10 cellular contexts compared by ENCODE assay signal in genomic region chr7:27167170-27167505, GRCh38. TPM values are rescaled to one million over a fixed set of nuclear protein-coding genes. Genes with fewer than 3 reads are reported as not detected.
A peak's percentile ranks its signal among the peaks of the same experiment; 100 is the strongest.
DNase-seq lines count a peak whose midpoint lies in the region; ATAC-seq and TF ChIP-seq lines count a peak whose summit lies in the region.
"Had no signal": no experiment of that assay in that cellular context is flagged by ENCODE, and none has a peak within 500 bp of the region (broad histone marks: within the 10 kb centered on the region; RNA-seq: fewer than 3 reads in every experiment).

No MANE protein-coding gene starts in this region.

- H3K4me3 ChIP-seq in AG04449 (ENCODE audit: low read depth, low read length) (peak overlapping the region; percentile 75), muscle layer of colon (ENCODE audit: low read depth in 1 of 2, low read length in 2 of 2) (peak overlapping the region; percentile 74 to 96)

- ATAC-seq in activated T-cell treated with anti-CD3 and anti-CD28 coated beads, Interleukin-2, amount 50 U/mL, for 72 hours (replicated peaks in 1 of 2) = no peak
- ATAC-seq in HG03342 (IDR thresholded peaks at IDR 0.05; ENCODE audit: unreplicated experiment) = no peak

- peaks cover 36% of the 10 kb centered on the region for H3K4me1 Mint-ChIP-seq in activated T-cell treated with anti-CD3 and anti-CD28 coated beads, Interleukin-2, amount 50 U/mL, for 72 hours (ENCODE audit: low read depth)
- peaks cover 4% of the 10 kb centered on the region for H3K4me1 Mint-ChIP-seq in progenitor cell of endocrine pancreas (ENCODE audit: low read depth)

- no peaks in the 10 kb centered on the region for H3K9me3 ChIP-seq in muscle layer of colon (ENCODE audit: low read length)

- H3K4me1 ChIP-seq in muscle layer of colon (ENCODE audit: insufficient read depth, low read length) = no peaks in the 10 kb centered on the region

- no peaks in the 10 kb centered on the region for H3K9me3 Mint-ChIP-seq in activated T-cell treated with anti-CD3 and anti-CD28 coated beads, Interleukin-2, amount 50 U/mL, for 72 hours
- no peaks in the 10 kb centered on the region for H3K9me3 Mint-ChIP-seq in progenitor cell of endocrine pancreas (ENCODE audit: low read depth)

- peak overlapping the region in 1 of 2 donors; percentile 47 for H3K4me3 Mint-ChIP-seq in activated T-cell treated with anti-CD3 and anti-CD28 coated beads, Interleukin-2, amount 50 U/mL, for 72 hours
- no peak overlapping the region for H3K4me3 Mint-ChIP-seq in progenitor cell of endocrine pancreas (ENCODE audit: low read depth)

- DNase-seq in AG04449 (ENCODE audit: low read depth, low spot score) (no peak), GF-D8 (lab: John Stamatoyannopoulos, UW) (peak; percentile 90), nucleus accumbens (lab: John Stamatoyannopoulos, UW) (no peak), SW 1271 (lab: John Stamatoyannopoulos, UW) (no peak), progenitor cell of endocrine pancreas (ENCODE audit: low spot score, unreplicated experiment) (no peak)
- no peak for DNase-seq in activated T-cell treated with anti-CD3 and anti-CD28 coated beads, Interleukin-2, amount 50 U/mL, for 72 hours
- DNase-seq: hippocampal formation, SHP77 had no signal

- peak overlapping the region; percentile 88 for H3K9ac ChIP-seq in muscle layer of colon (ENCODE audit: low read length)

- peak overlapping the region; percentile 100 for H3K27ac ChIP-seq in muscle layer of colon (ENCODE audit: low read depth, low read length)

- H3K36me3 ChIP-seq in muscle layer of colon (ENCODE audit: insufficient read depth, low read length) = peaks cover 7% of the 10 kb centered on the region

- peak overlapping the region; percentile 41 for H3K27ac Mint-ChIP-seq in activated T-cell treated with anti-CD3 and anti-CD28 coated beads, Interleukin-2, amount 50 U/mL, for 72 hours
- H3K27ac Mint-ChIP-seq in progenitor cell of endocrine pancreas = no peak overlapping the region

- H3K36me3 Mint-ChIP-seq in activated T-cell treated with anti-CD3 and anti-CD28 coated beads, Interleukin-2, amount 50 U/mL, for 72 hours (ENCODE audit: insufficient read depth in 2 of 2) = peaks cover 2 to 3% of the 10 kb centered on the region in 2 donors
- no peaks in the 10 kb centered on the region for H3K36me3 Mint-ChIP-seq in progenitor cell of endocrine pancreas (ENCODE audit: insufficient read depth)

- TF ChIP-seq CTCF in AG04449 (IDR thresholded peaks at IDR 0.05; ENCODE audit: insufficient read depth, low read length, missing control alignments) (no peak), progenitor cell of endocrine pancreas (IDR thresholded peaks at IDR 0.05; ENCODE audit: unreplicated experiment) (no peak)

- H3K27me3 ChIP-seq in muscle layer of colon (ENCODE audit: control insufficient read depth in 1 of 2, insufficient read depth in 2 of 2, low read length in 2 of 2) = peaks cover 0 to 21% of the 10 kb centered on the region in 2 donors

- POLR2A ChIA-PET in AG04449 (lab: Yijun Ruan, JAX) = interaction anchor here (2.4 kb wide), 1 partner anchor 9 kb away, joined by 13 read pairs; no protein-coding TSS in a partner anchor

- H3K27me3 Mint-ChIP-seq in activated T-cell treated with anti-CD3 and anti-CD28 coated beads, Interleukin-2, amount 50 U/mL, for 72 hours (ENCODE audit: low read depth) = peaks cover 81% of the 10 kb centered on the region
- H3K27me3 Mint-ChIP-seq in progenitor cell of endocrine pancreas = peaks cover 91% of the 10 kb centered on the region

- CTCF ChIA-PET in AG04449 (lab: Yijun Ruan, JAX) = interaction anchor here (0.7 to 5.3 kb wide), 2 partner anchors 12 to 17 kb away, joined by 3 to 48 read pairs; no protein-coding TSS in a partner anchor

RNA-seq across cellular contexts. Expression of gene HOXA9, which starts 1.8 kb away (rescaled TPM):
- total RNA-seq in activated T-cell treated with anti-CD3 and anti-CD28 coated beads, Interleukin-2, amount 50 U/mL, for 72 hours = not detected
- not detected in 2 replicates for total RNA-seq in progenitor cell of endocrine pancreas

RNA-seq across cellular contexts. Expression of gene HOXA10, which starts 7.0 kb away (rescaled TPM):
- under 1 TPM; 0.19 to 0.26 TPM for total RNA-seq in activated T-cell treated with anti-CD3 and anti-CD28 coated beads, Interleukin-2, amount 50 U/mL, for 72 hours
- total RNA-seq in progenitor cell of endocrine pancreas = not detected in 2 replicates

RNA-seq across cellular contexts. Expression of gene HOXA7, which starts 10.7 kb away (rescaled TPM):
- not detected for total RNA-seq in activated T-cell treated with anti-CD3 and anti-CD28 coated beads, Interleukin-2, amount 50 U/mL, for 72 hours
- total RNA-seq in progenitor cell of endocrine pancreas = 1.4 and 1.5 TPM in 2 replicates

RNA-seq across cellular contexts. Expression of gene HOXA3, which starts 14.8 kb away (rescaled TPM):
- total RNA-seq in activated T-cell treated with anti-CD3 and anti-CD28 coated beads, Interleukin-2, amount 50 U/mL, for 72 hours = not detected
- total RNA-seq in progenitor cell of endocrine pancreas = 77.4 and 85.5 TPM in 2 replicates

RNA-seq across cellular contexts. Expression of gene HOXA11, which starts 17.9 kb away (rescaled TPM):
- total RNA-seq in activated T-cell treated with anti-CD3 and anti-CD28 coated beads, Interleukin-2, amount 50 U/mL, for 72 hours = under 1 TPM; 0.09 to 0.14 TPM
- total RNA-seq in progenitor cell of endocrine pancreas = not detected in 2 replicates
